In genomic region chr17:76500074-76500744, GRCh38 we compare ENCODE assay signal across 1 cellular context.
TF ChIP-seq lines count a peak whose summit lies in the region.

No MANE protein-coding gene starts in this region.

TF ChIP-seq in H1, 55 proteins besides CTCF, POLR2A, EP300 and RAD21:
- TF ChIP-seq JUND (IDR thresholded peaks at IDR 0.05; ENCODE audit: low read length) (no peak), MAX (IDR thresholded peaks at IDR 0.05) (no peak)
TF ChIP-seq in H1: peak in this region for 0.
